14 cellular contexts compared by ENCODE assay signal in the genomic region with DNA sequence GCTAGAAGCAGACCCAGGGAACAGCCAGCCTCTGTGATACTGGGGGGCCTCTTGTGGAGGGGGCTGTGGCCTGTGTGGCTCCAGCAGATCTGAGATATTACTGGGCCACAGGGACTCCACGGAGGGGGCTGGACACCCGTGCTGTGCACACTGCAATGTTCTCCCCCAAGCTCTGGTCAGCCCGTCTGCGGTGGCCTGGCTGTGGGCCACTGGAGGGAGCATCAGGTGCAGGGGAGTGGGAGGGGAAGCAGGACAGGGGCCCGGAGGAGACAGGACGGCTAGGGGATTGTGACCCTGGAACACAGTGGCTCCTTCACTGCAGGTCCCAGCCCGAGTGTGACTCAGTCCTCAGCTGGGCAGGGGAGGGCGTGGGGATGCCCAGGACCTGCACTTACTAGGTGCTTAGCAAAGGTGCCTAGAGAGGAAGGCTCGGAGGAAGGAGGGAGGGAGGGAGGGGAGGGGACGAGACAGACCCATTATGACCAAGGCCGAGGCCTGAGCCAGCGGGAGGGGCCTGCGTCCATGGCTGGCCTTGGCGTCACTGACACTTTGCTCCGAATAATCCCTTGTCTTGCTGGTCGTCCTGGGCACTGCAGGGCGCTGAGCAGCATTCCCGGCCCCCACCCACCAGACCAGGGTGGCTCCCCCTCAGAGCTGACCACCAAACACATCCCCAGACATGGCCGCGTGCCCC. TPM values are rescaled to one million over a fixed set of nuclear protein-coding genes. Genes with fewer than 3 reads are reported as not detected.
"Had no signal": no experiment of that assay in that cellular context is flagged by ENCODE, and none has a peak within 500 bp of the region (broad histone marks: within the 10 kb centered on the region; RNA-seq: fewer than 3 reads in every experiment).

No MANE protein-coding gene starts in this region.

- H3K4me3 Mint-ChIP-seq: activated naive CD8-positive, alpha-beta T cell treated with anti-CD3 and anti-CD28 coated beads for 36 hours; activated T-cell treated with anti-CD3 and anti-CD28 coated beads, Interleukin-2, amount 50 U/mL, for 4 hours; naive thymus-derived CD4-positive, alpha-beta T cell; stimulated activated effector memory CD8-positive, alpha-beta T cell treated with anti-CD3 and anti-CD28 coated beads, Interleukin-12 subunit alpha, Interleukin-12 subunit beta, amount 100 ng/mL, for 72 hours had no signal

- H3K4me1 Mint-ChIP-seq: activated naive CD8-positive, alpha-beta T cell treated with anti-CD3 and anti-CD28 coated beads for 36 hours; naive thymus-derived CD4-positive, alpha-beta T cell; stimulated activated effector memory CD8-positive, alpha-beta T cell treated with anti-CD3 and anti-CD28 coated beads, Interleukin-12 subunit alpha, Interleukin-12 subunit beta, amount 100 ng/mL, for 72 hours had no signal

- H3K9me3 Mint-ChIP-seq: activated naive CD8-positive, alpha-beta T cell treated with anti-CD3 and anti-CD28 coated beads for 36 hours; activated T-cell treated with anti-CD3 and anti-CD28 coated beads, Interleukin-2, amount 50 U/mL, for 4 hours; stimulated activated effector memory CD8-positive, alpha-beta T cell treated with anti-CD3 and anti-CD28 coated beads, Interleukin-12 subunit alpha, Interleukin-12 subunit beta, amount 100 ng/mL, for 72 hours had no signal

- H3K27me3 Mint-ChIP-seq: activated naive CD8-positive, alpha-beta T cell treated with anti-CD3 and anti-CD28 coated beads for 36 hours had no signal

- FAIRE-seq: TTC549 had no signal

- H3K36me3 Mint-ChIP-seq: activated naive CD8-positive, alpha-beta T cell treated with anti-CD3 and anti-CD28 coated beads for 36 hours; naive thymus-derived CD4-positive, alpha-beta T cell; stimulated activated effector memory CD8-positive, alpha-beta T cell treated with anti-CD3 and anti-CD28 coated beads, Interleukin-12 subunit alpha, Interleukin-12 subunit beta, amount 100 ng/mL, for 72 hours had no signal

- DNase-seq: activated CD4-positive, CD25-positive, alpha-beta regulatory T cell; activated gamma-delta T cell; activated naive CD8-positive, alpha-beta T cell treated with anti-CD3 and anti-CD28 coated beads for 36 hours; activated T-cell treated with anti-CD3 and anti-CD28 coated beads, Interleukin-2, amount 50 U/mL, for 4 hours; central memory CD4-positive, alpha-beta T cell; effector memory CD4-positive, alpha-beta T cell; islet precursor cell; naive thymus-derived CD4-positive, alpha-beta T cell; SIG-M5; T-helper 2 cell had no signal

- H3K27ac Mint-ChIP-seq: activated naive CD8-positive, alpha-beta T cell treated with anti-CD3 and anti-CD28 coated beads for 36 hours; naive thymus-derived CD4-positive, alpha-beta T cell; stimulated activated effector memory CD8-positive, alpha-beta T cell treated with anti-CD3 and anti-CD28 coated beads, Interleukin-12 subunit alpha, Interleukin-12 subunit beta, amount 100 ng/mL, for 72 hours had no signal

- H3K4me1 ChIP-seq: gastroesophageal sphincter had no signal

- H3K4me3 ChIP-seq: gastroesophageal sphincter had no signal

- H3K27ac ChIP-seq: epithelial cell of prostate, gastroesophageal sphincter had no signal

- H3K36me3 ChIP-seq: gastroesophageal sphincter had no signal

- ATAC-seq: activated T-cell treated with anti-CD3 and anti-CD28 coated beads, Interleukin-2, amount 50 U/mL, for 4 hours; gastroesophageal sphincter; naive thymus-derived CD4-positive, alpha-beta T cell; stimulated activated effector memory CD8-positive, alpha-beta T cell treated with anti-CD3 and anti-CD28 coated beads, Interleukin-12 subunit alpha, Interleukin-12 subunit beta, amount 100 ng/mL, for 72 hours had no signal

RNA-seq across cellular contexts. Expression of gene PRDM16, which starts 44.2 kb away (rescaled TPM):
- polyA plus RNA-seq: naive thymus-derived CD4-positive, alpha-beta T cell had no signal
